In genomic region chr19:36418287-36419001, GRCh38 we compare ENCODE assay signal across 1 cellular context.
TF ChIP-seq lines count a peak whose summit lies in the region.

Gene ZFP82 (minus strand): TSS chr19:36418644. CDS start chr19:36409789, 8,855 bp downstream.

TF ChIP-seq in GM12878, 131 proteins besides CTCF, POLR2A, EP300 and RAD21 (continued from another document and continues in another):
- TF ChIP-seq MYC (IDR thresholded peaks at IDR 0.05; ENCODE audit: insufficient read depth, insufficient read length, insufficient replicate concordance, low read length, severe bottlenecking): no peak
- peak; percentile 55 for TF ChIP-seq KLF5 (IDR thresholded peaks at IDR 0.05; ENCODE audit: partially characterized antibody)
- TF ChIP-seq CREB1 (IDR thresholded peaks at IDR 0.05; ENCODE audit: low read depth): peak; percentile 64; the same call in 1 of the 2 replicates
- TF ChIP-seq FOXK2 (IDR thresholded peaks at IDR 0.05): no peak
- no peak for TF ChIP-seq RELB (IDR thresholded peaks at IDR 0.05; ENCODE audit: low read depth)
- no peak for TF ChIP-seq RAD51 (IDR thresholded peaks at IDR 0.05)
- no peak for TF ChIP-seq SMAD5 (IDR thresholded peaks at IDR 0.05; ENCODE audit: low read depth)
- peak; percentile 44; the same call in 1 of the 2 replicates for TF ChIP-seq NKRF (conservative IDR thresholded peaks at IDR 0.05)
- TF ChIP-seq POU2F2 (IDR thresholded peaks at IDR 0.05; ENCODE audit: borderline replicate concordance, low read depth, low read length): no peak; the same call in 2 of the 3 replicates
- TF ChIP-seq, protein P1, sequence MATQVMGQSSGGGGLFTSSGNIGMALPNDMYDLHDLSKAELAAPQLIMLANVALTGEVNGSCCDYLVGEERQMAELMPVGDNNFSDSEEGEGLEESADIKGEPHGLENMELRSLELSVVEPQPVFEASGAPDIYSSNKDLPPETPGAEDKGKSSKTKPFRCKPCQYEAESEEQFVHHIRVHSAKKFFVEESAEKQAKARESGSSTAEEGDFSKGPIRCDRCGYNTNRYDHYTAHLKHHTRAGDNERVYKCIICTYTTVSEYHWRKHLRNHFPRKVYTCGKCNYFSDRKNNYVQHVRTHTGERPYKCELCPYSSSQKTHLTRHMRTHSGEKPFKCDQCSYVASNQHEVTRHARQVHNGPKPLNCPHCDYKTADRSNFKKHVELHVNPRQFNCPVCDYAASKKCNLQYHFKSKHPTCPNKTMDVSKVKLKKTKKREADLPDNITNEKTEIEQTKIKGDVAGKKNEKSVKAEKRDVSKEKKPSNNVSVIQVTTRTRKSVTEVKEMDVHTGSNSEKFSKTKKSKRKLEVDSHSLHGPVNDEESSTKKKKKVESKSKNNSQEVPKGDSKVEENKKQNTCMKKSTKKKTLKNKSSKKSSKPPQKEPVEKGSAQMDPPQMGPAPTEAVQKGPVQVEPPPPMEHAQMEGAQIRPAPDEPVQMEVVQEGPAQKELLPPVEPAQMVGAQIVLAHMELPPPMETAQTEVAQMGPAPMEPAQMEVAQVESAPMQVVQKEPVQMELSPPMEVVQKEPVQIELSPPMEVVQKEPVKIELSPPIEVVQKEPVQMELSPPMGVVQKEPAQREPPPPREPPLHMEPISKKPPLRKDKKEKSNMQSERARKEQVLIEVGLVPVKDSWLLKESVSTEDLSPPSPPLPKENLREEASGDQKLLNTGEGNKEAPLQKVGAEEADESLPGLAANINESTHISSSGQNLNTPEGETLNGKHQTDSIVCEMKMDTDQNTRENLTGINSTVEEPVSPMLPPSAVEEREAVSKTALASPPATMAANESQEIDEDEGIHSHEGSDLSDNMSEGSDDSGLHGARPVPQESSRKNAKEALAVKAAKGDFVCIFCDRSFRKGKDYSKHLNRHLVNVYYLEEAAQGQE (IDR thresholded peaks at IDR 0.05; ENCODE audit: low read depth, low read length): no peak
- TF ChIP-seq CEBPB (IDR thresholded peaks at IDR 0.05; ENCODE audit: borderline replicate concordance in 1 of 2, low read depth in 2 of 2, low read length in 2 of 2): no peak
- TF ChIP-seq ZNF207 (IDR thresholded peaks at IDR 0.05; ENCODE audit: borderline replicate concordance): 0 out of 2 replicates have a peak, but pooled peaks have one; percentile 22
- no peak for TF ChIP-seq HDAC6 (IDR thresholded peaks at IDR 0.05; ENCODE audit: unreplicated experiment)
- no peak for TF ChIP-seq NFIC (IDR thresholded peaks at IDR 0.05; ENCODE audit: low read depth, low read length)
- TF ChIP-seq SPI1 (IDR thresholded peaks at IDR 0.05; ENCODE audit: borderline replicate concordance, insufficient read depth, low read depth, low read length): no peak
- TF ChIP-seq EED (IDR thresholded peaks at IDR 0.05; ENCODE audit: low read depth): no peak
- peak; percentile 92 for TF ChIP-seq ZNF687 (IDR thresholded peaks at IDR 0.05)
- TF ChIP-seq ZBTB33 (IDR thresholded peaks at IDR 0.05): no peak
- TF ChIP-seq SIX5 (IDR thresholded peaks at IDR 0.05; ENCODE audit: low read depth, low read length, severe bottlenecking): no peak
- TF ChIP-seq RB1 (IDR thresholded peaks at IDR 0.05; ENCODE audit: borderline replicate concordance): no peak
- peak; percentile 10; the same call in 1 of the 2 replicates for TF ChIP-seq CREM (IDR thresholded peaks at IDR 0.05; ENCODE audit: low read depth)
- no peak for TF ChIP-seq BMI1 (IDR thresholded peaks at IDR 0.05; ENCODE audit: borderline replicate concordance)
- peak; percentile 50 for TF ChIP-seq MEF2B (IDR thresholded peaks at IDR 0.05; ENCODE audit: partially characterized antibody, poor library complexity, severe bottlenecking)
- peak in 1 of 2 experiments; percentile 64; a peak in 1 of 4 replicates for TF ChIP-seq BHLHE40 (IDR thresholded peaks at IDR 0.05; ENCODE audit: borderline replicate concordance in 1 of 2, low read depth in 2 of 2, low read length in 1 of 2)
- TF ChIP-seq ZNF217 (IDR thresholded peaks at IDR 0.05): no peak
- TF ChIP-seq MAX (IDR thresholded peaks at IDR 0.05; ENCODE audit: low read depth, low read length): peak; percentile 59; the same call in 1 of the 2 replicates
- TF ChIP-seq CHD2 (IDR thresholded peaks at IDR 0.05; ENCODE audit: borderline replicate concordance, low read depth, low read length): no peak
- no peak for TF ChIP-seq KDM1A (IDR thresholded peaks at IDR 0.05; ENCODE audit: borderline replicate concordance)
- 0 out of 2 replicates have a peak, but pooled peaks have one; percentile 12 for TF ChIP-seq MXI1 (IDR thresholded peaks at IDR 0.05; ENCODE audit: low read depth, low read length)
- TF ChIP-seq, protein P2, sequence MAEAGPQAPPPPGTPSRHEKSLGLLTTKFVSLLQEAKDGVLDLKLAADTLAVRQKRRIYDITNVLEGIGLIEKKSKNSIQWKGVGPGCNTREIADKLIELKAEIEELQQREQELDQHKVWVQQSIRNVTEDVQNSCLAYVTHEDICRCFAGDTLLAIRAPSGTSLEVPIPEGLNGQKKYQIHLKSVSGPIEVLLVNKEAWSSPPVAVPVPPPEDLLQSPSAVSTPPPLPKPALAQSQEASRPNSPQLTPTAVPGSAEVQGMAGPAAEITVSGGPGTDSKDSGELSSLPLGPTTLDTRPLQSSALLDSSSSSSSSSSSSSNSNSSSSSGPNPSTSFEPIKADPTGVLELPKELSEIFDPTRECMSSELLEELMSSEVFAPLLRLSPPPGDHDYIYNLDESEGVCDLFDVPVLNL (IDR thresholded peaks at IDR 0.05; ENCODE audit: low read depth, low read length): no peak
- no peak for TF ChIP-seq TCF12 (IDR thresholded peaks at IDR 0.05; ENCODE audit: low read depth, low read length)
- TF ChIP-seq MTA2 (IDR thresholded peaks at IDR 0.05; ENCODE audit: low read depth): no peak
- peak; percentile 40 for TF ChIP-seq NR2C1 (IDR thresholded peaks at IDR 0.05)
- 0 out of 2 replicates have a peak, but pooled peaks have one; percentile 59 for TF ChIP-seq POLR2AphosphoS2 (IDR thresholded peaks at IDR 0.05; ENCODE audit: low read depth, low read length)
- TF ChIP-seq E4F1 (IDR thresholded peaks at IDR 0.05; ENCODE audit: borderline replicate concordance, partially characterized antibody): no peak
- no peak for TF ChIP-seq LARP7 (IDR thresholded peaks at IDR 0.05)
- TF ChIP-seq RFX5 (IDR thresholded peaks at IDR 0.05; ENCODE audit: low read depth, low read length): no peak
- TF ChIP-seq IKZF1 (conservative IDR thresholded peaks at IDR 0.05): peak; percentile 49; the same call in 1 of the 2 replicates
- TF ChIP-seq HSF1 (IDR thresholded peaks at IDR 0.05; ENCODE audit: low read depth, low read length): no peak
- 0 out of 2 replicates have a peak, but pooled peaks have one; percentile 52 for TF ChIP-seq RCOR1 (conservative IDR thresholded peaks at IDR 0.05; ENCODE audit: low read depth, low read length)
